33 cellular contexts compared by ENCODE assay signal in genomic region chr3:87895983-87896382, GRCh38.
"Had no signal": no experiment of that assay in that cellular context is flagged by ENCODE, and none has a peak within 500 bp of the region (broad histone marks: within the 10 kb centered on the region; RNA-seq: fewer than 3 reads in every experiment).

No MANE protein-coding gene starts in this region.

- H3K9me3 ChIP-seq: ascending aorta, breast epithelium, esophagus squamous epithelium, gastroesophageal sphincter had no signal

- H3K4me3 Mint-ChIP-seq: activated CD4-positive, alpha-beta memory T cell treated with anti-CD3 and anti-CD28 coated beads, Interleukin-2, amount 10 ng/mL, durations not matched to agents 7 days and 5 days; activated CD4-positive, alpha-beta T cell treated with anti-CD3 and anti-CD28 coated beads, Interleukin-2, amount 10 ng/mL, durations not matched to agents 7 days and 5 days; activated naive CD4-positive, alpha-beta T cell treated with anti-CD3 and anti-CD28 coated beads, Interleukin-2, amount 10 ng/mL, durations not matched to agents 7 days and 5 days; activated naive CD8-positive, alpha-beta T cell treated with anti-CD3 and anti-CD28 coated beads, Interleukin-2, amount 10 ng/mL, durations not matched to agents 7 days and 5 days; activated T-cell treated with anti-CD3 and anti-CD28 coated beads, Interleukin-2, amount 50 U/mL, for 24 hours; activated T-cell treated with anti-CD3 and anti-CD28 coated beads, Interleukin-2, amount 50 U/mL, for 72 hours; brain; central memory CD8-positive, alpha-beta T cell; dendritic cell treated with granulocyte-macrophage colony-stimulating factor and Interleukin-4, amounts not matched to agents 40 ng/mL and 50 ng/mL, for 4 days; T-helper 17 cell; T-helper 2 cell treated with Interferon-gamma antibody and Interleukin-4, amounts not matched to agents 5 μg/mL and 100 μg/mL, for 36 hours had no signal

- H3K27ac ChIP-seq: ascending aorta, breast epithelium, cardiac muscle cell, coronary artery, dorsolateral prefrontal cortex, epithelial cell of prostate, esophagus squamous epithelium, gastroesophageal sphincter, WERI-Rb-1 had no signal

- DNase-seq: activated CD4-positive, alpha-beta memory T cell treated with anti-CD3 and anti-CD28 coated beads, Interleukin-2, amount 10 ng/mL, durations not matched to agents 7 days and 5 days; activated CD4-positive, alpha-beta T cell treated with anti-CD3 and anti-CD28 coated beads for 1 hour; activated CD4-positive, alpha-beta T cell treated with anti-CD3 and anti-CD28 coated beads for 4 hours; activated CD4-positive, alpha-beta T cell treated with anti-CD3 and anti-CD28 coated beads, Interleukin-2, amount 10 ng/mL, durations not matched to agents 7 days and 5 days; activated CD4-positive, alpha-beta T cell treated with anti-CD3 and anti-CD28 coated beads, Interleukin-2, amount 50 U/mL, for 4 hours; activated CD4-positive, CD25-positive, alpha-beta regulatory T cell; activated CD8-positive, alpha-beta memory T cell treated with anti-CD3 and anti-CD28 coated beads, Interleukin-2, amount 50 U/mL, for 48 hours; activated gamma-delta T cell; activated naive CD4-positive, alpha-beta T cell; activated naive CD4-positive, alpha-beta T cell treated with anti-CD3 and anti-CD28 coated beads, Interleukin-2, amount 10 ng/mL, durations not matched to agents 7 days and 5 days; activated naive CD8-positive, alpha-beta T cell treated with anti-CD3 and anti-CD28 coated beads, Interleukin-2, amount 10 ng/mL, durations not matched to agents 7 days and 5 days; activated T-cell treated with anti-CD3 and anti-CD28 coated beads for 4 hours; activated T-cell treated with anti-CD3 and anti-CD28 coated beads, Interleukin-2, amount 50 U/mL, for 24 hours; activated T-cell treated with anti-CD3 and anti-CD28 coated beads, Interleukin-2, amount 50 U/mL, for 72 hours; dorsolateral prefrontal cortex; effector memory CD4-positive, alpha-beta T cell; esophagus squamous epithelium; foreskin melanocyte; T-helper 1 cell; T-helper 17 cell; T1000; WERI-Rb-1 had no signal

- H3K27me3 Mint-ChIP-seq: activated CD4-positive, alpha-beta T cell treated with anti-CD3 and anti-CD28 coated beads, Interleukin-2, amount 10 ng/mL, durations not matched to agents 7 days and 5 days; activated naive CD4-positive, alpha-beta T cell treated with anti-CD3 and anti-CD28 coated beads, Interleukin-2, amount 10 ng/mL, durations not matched to agents 7 days and 5 days; activated naive CD8-positive, alpha-beta T cell treated with anti-CD3 and anti-CD28 coated beads, Interleukin-2, amount 10 ng/mL, durations not matched to agents 7 days and 5 days; activated T-cell treated with anti-CD3 and anti-CD28 coated beads, Interleukin-2, amount 50 U/mL, for 24 hours; brain; dendritic cell treated with granulocyte-macrophage colony-stimulating factor and Interleukin-4, amounts not matched to agents 40 ng/mL and 50 ng/mL, for 4 days had no signal

- H3K4me1 ChIP-seq: ascending aorta, breast epithelium, esophagus squamous epithelium, gastroesophageal sphincter had no signal

- H3K4me1 Mint-ChIP-seq: activated CD4-positive, alpha-beta memory T cell treated with anti-CD3 and anti-CD28 coated beads, Interleukin-2, amount 10 ng/mL, durations not matched to agents 7 days and 5 days; activated CD4-positive, alpha-beta T cell treated with anti-CD3 and anti-CD28 coated beads, Interleukin-2, amount 10 ng/mL, durations not matched to agents 7 days and 5 days; activated naive CD4-positive, alpha-beta T cell treated with anti-CD3 and anti-CD28 coated beads, Interleukin-2, amount 10 ng/mL, durations not matched to agents 7 days and 5 days; activated naive CD8-positive, alpha-beta T cell treated with anti-CD3 and anti-CD28 coated beads, Interleukin-2, amount 10 ng/mL, durations not matched to agents 7 days and 5 days; brain; central memory CD8-positive, alpha-beta T cell had no signal

- H3K27me3 ChIP-seq: ascending aorta, breast epithelium, cardiac muscle cell, dorsolateral prefrontal cortex, esophagus squamous epithelium, gastroesophageal sphincter had no signal

- H3K36me3 Mint-ChIP-seq: activated naive CD4-positive, alpha-beta T cell treated with anti-CD3 and anti-CD28 coated beads, Interleukin-2, amount 10 ng/mL, durations not matched to agents 7 days and 5 days; activated naive CD4-positive, alpha-beta T cell treated with anti-CD3 and anti-CD28 coated beads, Interleukin-2, amount 50 U/mL, for 72 hours; activated naive CD8-positive, alpha-beta T cell treated with anti-CD3 and anti-CD28 coated beads, Interleukin-2, amount 10 ng/mL, durations not matched to agents 7 days and 5 days; brain had no signal

- H3K27ac Mint-ChIP-seq: activated CD4-positive, alpha-beta memory T cell treated with anti-CD3 and anti-CD28 coated beads, Interleukin-2, amount 10 ng/mL, durations not matched to agents 7 days and 5 days; activated CD4-positive, alpha-beta T cell treated with anti-CD3 and anti-CD28 coated beads, Interleukin-2, amount 10 ng/mL, durations not matched to agents 7 days and 5 days; activated naive CD4-positive, alpha-beta T cell treated with anti-CD3 and anti-CD28 coated beads, Interleukin-2, amount 10 ng/mL, durations not matched to agents 7 days and 5 days; activated naive CD4-positive, alpha-beta T cell treated with anti-CD3 and anti-CD28 coated beads, Interleukin-2, amount 50 U/mL, for 72 hours; activated naive CD8-positive, alpha-beta T cell treated with anti-CD3 and anti-CD28 coated beads, Interleukin-2, amount 10 ng/mL, durations not matched to agents 7 days and 5 days; activated T-cell treated with anti-CD3 and anti-CD28 coated beads, Interleukin-2, amount 50 U/mL, for 24 hours; activated T-cell treated with anti-CD3 and anti-CD28 coated beads, Interleukin-2, amount 50 U/mL, for 72 hours; brain; dendritic cell treated with granulocyte-macrophage colony-stimulating factor and Interleukin-4, amounts not matched to agents 40 ng/mL and 50 ng/mL, for 4 days; T-helper 17 cell; T-helper 2 cell treated with Interferon-gamma antibody and Interleukin-4, amounts not matched to agents 5 μg/mL and 100 μg/mL, for 36 hours had no signal

- H3K9me3 Mint-ChIP-seq: activated CD4-positive, alpha-beta memory T cell treated with anti-CD3 and anti-CD28 coated beads, Interleukin-2, amount 10 ng/mL, durations not matched to agents 7 days and 5 days; activated CD4-positive, alpha-beta T cell treated with anti-CD3 and anti-CD28 coated beads, Interleukin-2, amount 10 ng/mL, durations not matched to agents 7 days and 5 days; activated naive CD4-positive, alpha-beta T cell treated with anti-CD3 and anti-CD28 coated beads, Interleukin-2, amount 10 ng/mL, durations not matched to agents 7 days and 5 days; activated naive CD4-positive, alpha-beta T cell treated with anti-CD3 and anti-CD28 coated beads, Interleukin-2, amount 50 U/mL, for 72 hours; activated naive CD8-positive, alpha-beta T cell treated with anti-CD3 and anti-CD28 coated beads, Interleukin-2, amount 10 ng/mL, durations not matched to agents 7 days and 5 days; activated T-cell treated with anti-CD3 and anti-CD28 coated beads, Interleukin-2, amount 50 U/mL, for 24 hours; activated T-cell treated with anti-CD3 and anti-CD28 coated beads, Interleukin-2, amount 50 U/mL, for 72 hours; brain; central memory CD8-positive, alpha-beta T cell; dendritic cell treated with granulocyte-macrophage colony-stimulating factor and Interleukin-4, amounts not matched to agents 40 ng/mL and 50 ng/mL, for 4 days; T-helper 2 cell treated with Interferon-gamma antibody and Interleukin-4, amounts not matched to agents 5 μg/mL and 100 μg/mL, for 36 hours had no signal

- H3K36me3 ChIP-seq: ascending aorta, breast epithelium, cardiac muscle cell, esophagus squamous epithelium, gastroesophageal sphincter, WERI-Rb-1 had no signal

- H3K4me3 ChIP-seq: ascending aorta, breast epithelium, cardiac muscle cell, coronary artery, dorsolateral prefrontal cortex, esophagus squamous epithelium, gastroesophageal sphincter had no signal

- ATAC-seq: activated naive CD4-positive, alpha-beta T cell treated with anti-CD3 and anti-CD28 coated beads, Interleukin-2, amount 50 U/mL, for 72 hours; activated T-cell treated with anti-CD3 and anti-CD28 coated beads, Interleukin-2, amount 50 U/mL, for 72 hours; gastroesophageal sphincter; T-helper 17 cell had no signal
